2 cellular contexts compared by ENCODE assay signal in genomic region chr22:18972029-18972428, GRCh38. TPM values are rescaled to one million over a fixed set of nuclear protein-coding genes. Genes with fewer than 3 reads are reported as not detected.
"Had no signal": no experiment of that assay in that cellular context is flagged by ENCODE, and none has a peak within 500 bp of the region (broad histone marks: within the 10 kb centered on the region; RNA-seq: fewer than 3 reads in every experiment).

No MANE protein-coding gene starts in this region.

RNA-seq across cellular contexts. Expression of gene PRODH, which starts 35.9 kb away (rescaled TPM):
- total RNA-seq: dermis microvascular lymphatic vessel endothelial cell, fibroblast of villous mesenchyme had no signal
